ENCODE assay signal across 1 cellular context in the genomic region with DNA sequence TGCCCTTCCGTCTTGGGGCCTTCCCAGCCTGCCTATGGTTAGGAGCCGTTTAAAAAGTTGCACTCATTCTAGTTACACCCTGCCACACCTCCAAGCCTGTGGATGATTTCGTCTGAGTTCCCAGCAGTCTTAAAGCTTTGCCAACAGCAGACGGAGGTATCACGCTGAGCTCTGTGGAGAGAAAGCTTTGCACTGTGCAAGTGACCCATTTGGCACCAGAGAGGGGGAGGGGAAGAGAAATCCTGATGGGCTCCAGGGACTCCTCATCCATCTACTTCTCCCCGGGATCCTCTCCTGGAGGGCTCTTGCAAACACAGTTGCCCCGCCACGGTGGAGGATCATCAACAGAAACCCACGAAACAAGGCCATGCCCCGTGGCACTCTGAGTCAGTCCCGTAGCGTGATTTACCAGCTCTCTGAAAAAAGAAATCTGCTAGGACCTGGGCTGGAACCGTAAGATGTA.
TF ChIP-seq lines count a peak whose summit lies in the region.

No MANE protein-coding gene starts in this region.

TF ChIP-seq in GM23338, 12 proteins besides CTCF, POLR2A, EP300 and RAD21 (continued from another document):
- TF ChIP-seq, protein P1, sequence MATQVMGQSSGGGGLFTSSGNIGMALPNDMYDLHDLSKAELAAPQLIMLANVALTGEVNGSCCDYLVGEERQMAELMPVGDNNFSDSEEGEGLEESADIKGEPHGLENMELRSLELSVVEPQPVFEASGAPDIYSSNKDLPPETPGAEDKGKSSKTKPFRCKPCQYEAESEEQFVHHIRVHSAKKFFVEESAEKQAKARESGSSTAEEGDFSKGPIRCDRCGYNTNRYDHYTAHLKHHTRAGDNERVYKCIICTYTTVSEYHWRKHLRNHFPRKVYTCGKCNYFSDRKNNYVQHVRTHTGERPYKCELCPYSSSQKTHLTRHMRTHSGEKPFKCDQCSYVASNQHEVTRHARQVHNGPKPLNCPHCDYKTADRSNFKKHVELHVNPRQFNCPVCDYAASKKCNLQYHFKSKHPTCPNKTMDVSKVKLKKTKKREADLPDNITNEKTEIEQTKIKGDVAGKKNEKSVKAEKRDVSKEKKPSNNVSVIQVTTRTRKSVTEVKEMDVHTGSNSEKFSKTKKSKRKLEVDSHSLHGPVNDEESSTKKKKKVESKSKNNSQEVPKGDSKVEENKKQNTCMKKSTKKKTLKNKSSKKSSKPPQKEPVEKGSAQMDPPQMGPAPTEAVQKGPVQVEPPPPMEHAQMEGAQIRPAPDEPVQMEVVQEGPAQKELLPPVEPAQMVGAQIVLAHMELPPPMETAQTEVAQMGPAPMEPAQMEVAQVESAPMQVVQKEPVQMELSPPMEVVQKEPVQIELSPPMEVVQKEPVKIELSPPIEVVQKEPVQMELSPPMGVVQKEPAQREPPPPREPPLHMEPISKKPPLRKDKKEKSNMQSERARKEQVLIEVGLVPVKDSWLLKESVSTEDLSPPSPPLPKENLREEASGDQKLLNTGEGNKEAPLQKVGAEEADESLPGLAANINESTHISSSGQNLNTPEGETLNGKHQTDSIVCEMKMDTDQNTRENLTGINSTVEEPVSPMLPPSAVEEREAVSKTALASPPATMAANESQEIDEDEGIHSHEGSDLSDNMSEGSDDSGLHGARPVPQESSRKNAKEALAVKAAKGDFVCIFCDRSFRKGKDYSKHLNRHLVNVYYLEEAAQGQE (IDR thresholded peaks at IDR 0.05; ENCODE audit: unreplicated experiment), result no peak
- TF ChIP-seq CREB1 (CRISPR knock-in tag; IDR thresholded peaks at IDR 0.05; ENCODE audit: low read depth), result no peak
- no peak for TF ChIP-seq ZNF331 (CRISPR knock-in tag; IDR thresholded peaks at IDR 0.05; ENCODE audit: low read depth)
